10 cellular contexts compared by ENCODE assay signal in the genomic region with DNA sequence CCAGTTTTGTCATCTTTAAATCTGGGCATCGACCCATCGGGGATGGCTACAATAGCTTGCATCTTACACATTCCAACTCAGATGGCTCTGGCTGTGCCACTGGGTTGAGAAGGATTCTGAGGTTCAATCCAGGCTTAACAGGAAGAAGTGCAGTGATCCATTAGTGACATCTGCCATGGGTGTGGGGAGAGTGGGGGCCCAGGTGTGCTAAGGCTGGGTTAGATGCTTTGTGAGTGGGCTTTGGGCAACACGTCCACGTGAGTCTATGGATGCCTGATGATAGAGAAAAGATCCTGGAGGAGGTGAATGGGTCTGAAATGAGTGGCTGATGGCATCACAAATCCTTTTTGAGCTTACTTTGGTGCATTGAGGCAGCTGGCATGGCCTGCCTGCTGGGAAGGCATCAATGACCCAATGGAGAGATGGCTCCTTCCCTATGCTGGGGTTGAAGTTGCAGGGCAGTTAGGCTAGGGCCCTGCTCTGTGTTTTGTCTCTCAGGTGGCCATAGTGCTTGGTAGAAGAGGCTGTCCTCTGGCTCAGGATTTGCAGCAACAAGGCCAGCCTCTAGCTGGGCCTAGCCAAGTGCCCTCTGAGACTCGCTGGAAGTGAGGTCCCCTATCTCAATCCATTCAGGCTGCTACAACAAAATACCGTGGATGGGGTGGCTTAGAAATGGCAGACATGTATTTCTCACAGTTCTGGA. TPM values are rescaled to one million over a fixed set of nuclear protein-coding genes. Genes with fewer than 3 reads are reported as not detected.
A peak's percentile ranks its signal among the peaks of the same experiment; 100 is the strongest.
DNase-seq lines count a peak whose midpoint lies in the region; ATAC-seq and TF ChIP-seq lines count a peak whose summit lies in the region.
"Had no signal": no experiment of that assay in that cellular context is flagged by ENCODE, and none has a peak within 500 bp of the region (broad histone marks: within the 10 kb centered on the region; RNA-seq: fewer than 3 reads in every experiment).

No MANE protein-coding gene starts in this region.

- no peak overlapping the region for H3K4me3 Mint-ChIP-seq in MCF 10A (ENCODE audit: unreplicated experiment)
- H3K4me3 Mint-ChIP-seq in nephron: no peak overlapping the region

- intact Hi-C loops in MCF 10A (cut with micrococcal nuclease) (no loop called here), mammary epithelial cell (cut with micrococcal nuclease) (no loop called here), vagina (cut with DNase I) (no loop called here)

- BruUV-seq in MCF 10A (replicated peaks; lab: Mats Ljungman, UMichigan) (no TSS peak), mammary epithelial cell (replicated peaks; lab: Mats Ljungman, UMichigan) (no TSS peak)

- H3K27me3 ChIP-seq in mammary epithelial cell (ENCODE audit: insufficient read depth, low read length) (no peaks in the 10 kb centered on the region), fibroblast of lung (ENCODE audit: control insufficient read depth, insufficient read depth, low read length) (no peaks in the 10 kb centered on the region), vagina (no peaks in the 10 kb centered on the region)

- in situ Hi-C loops in mammary epithelial cell (cut with MboI; ENCODE audit: low sequenced_read_pairs in 2 of 2): no loop called here

- no peak for DNase-seq in MCF 10A (ENCODE audit: unreplicated experiment)
- no peak for DNase-seq in mammary epithelial cell
- DNase-seq in fibroblast of lung (ENCODE audit: low read depth in 2 of 2): no peak
- DNase-seq in vagina (ENCODE audit: extremely low spot score in 2 of 2): no peak
- no peak for DNase-seq in pons (ENCODE audit: low spot score)
- DNase-seq in D341Med (ENCODE audit: low spot score): no peak
- DNase-seq: NCI-H774; stimulated activated naive CD8-positive, alpha-beta T cell treated with anti-CD3 and anti-CD28 coated beads, Interleukin-15, Interleukin-2, amounts not matched to agents 100 U/mL and 50 U/mL, for 24 hours had no signal

- H3K79me2 ChIP-seq in mammary epithelial cell (ENCODE audit: insufficient read depth, low read length): no peaks in the 10 kb centered on the region
- no peaks in the 10 kb centered on the region for H3K79me2 ChIP-seq in fibroblast of lung (ENCODE audit: control insufficient read depth, insufficient read depth, low read length)

- no peak for TF ChIP-seq POLR2A in vagina (IDR thresholded peaks at IDR 0.05)

- CTCF ChIA-PET in MCF 10A (lab: Yijun Ruan, JAX) (interaction anchor here (0.6 to 1.5 kb wide), 6 partner anchors 11 to 183 kb away, joined by 3 to 5 read pairs (median 4); no protein-coding TSS in a partner anchor), mammary epithelial cell (lab: Charles Lee; ENCODE audit: low non-redundant PET) (no interaction called here)

- H3K36me3 ChIP-seq in mammary epithelial cell (ENCODE audit: insufficient read depth, low read length) (no peaks in the 10 kb centered on the region), fibroblast of lung (ENCODE audit: control insufficient read depth, insufficient read depth, low read length) (no peaks in the 10 kb centered on the region), vagina (no peaks in the 10 kb centered on the region)

- H3K9me3 Mint-ChIP-seq in MCF 10A (ENCODE audit: unreplicated experiment): no peaks in the 10 kb centered on the region
- H3K9me3 Mint-ChIP-seq in nephron: no peaks in the 10 kb centered on the region

- POLR2A ChIA-PET in MCF 10A (lab: Yijun Ruan, JAX): interaction anchor here (1.0 kb wide), 1 partner anchor 144 kb away, joined by 3 read pairs; no protein-coding TSS in a partner anchor

- H3K27ac ChIP-seq in mammary epithelial cell (ENCODE audit: insufficient read depth, low read depth, low read length) (no peak overlapping the region), fibroblast of lung (ENCODE audit: insufficient read depth, low read length) (peak overlapping the region; percentile 74), vagina (peak overlapping the region; percentile 86)

- H3K4me1 ChIP-seq in mammary epithelial cell (ENCODE audit: insufficient read depth, low read length) (peaks cover 39% of the 10 kb centered on the region), fibroblast of lung (ENCODE audit: control insufficient read depth, extremely low read depth, insufficient read depth, low read length) (peaks cover 61% of the 10 kb centered on the region), vagina (peaks cover 71% of the 10 kb centered on the region)

- ATAC-seq in activated CD4-positive, CD25-positive, alpha-beta regulatory T cell treated with anti-CD3 and anti-CD28 coated beads, Interleukin-2, amount 50 U/mL, for 24 hours: no peak
- ATAC-seq: stimulated activated naive CD8-positive, alpha-beta T cell treated with anti-CD3 and anti-CD28 coated beads, Interleukin-15, Interleukin-2, amounts not matched to agents 100 U/mL and 50 U/mL, for 24 hours had no signal

- no peaks in the 10 kb centered on the region for H3K9me3 ChIP-seq in mammary epithelial cell (replicated peaks; ENCODE audit: insufficient read depth, low read length)
- H3K9me3 ChIP-seq in fibroblast of lung (ENCODE audit: control insufficient read depth, insufficient read depth, low read depth, low read length): no peaks in the 10 kb centered on the region
- no peaks in the 10 kb centered on the region for H3K9me3 ChIP-seq in vagina

- H3K4me1 Mint-ChIP-seq in MCF 10A (ENCODE audit: insufficient read depth, unreplicated experiment) (peaks cover 39% of the 10 kb centered on the region), nephron (peaks cover 50% of the 10 kb centered on the region)

- TF ChIP-seq CTCF in MCF 10A (IDR thresholded peaks at IDR 0.05; ENCODE audit: unreplicated experiment) (no peak), mammary epithelial cell (conservative IDR thresholded peaks at IDR 0.05 in 1 of 2, IDR thresholded peaks at IDR 0.05 in 1 of 2; ENCODE audit: extremely low read depth in 1 of 2, insufficient read depth in 1 of 2, low read depth in 1 of 2, low read length in 2 of 2) (no peak), fibroblast of lung (conservative IDR thresholded peaks at IDR 0.05 in 1 of 2, IDR thresholded peaks at IDR 0.05 in 1 of 2; ENCODE audit: low read depth in 1 of 2, low read length in 2 of 2) (no peak), nephron (IDR thresholded peaks at IDR 0.05; ENCODE audit: unreplicated experiment in 3 of 3) (no peak), vagina (IDR thresholded peaks at IDR 0.05) (no peak)

- H3K27me3 Mint-ChIP-seq in MCF 10A (ENCODE audit: insufficient read depth, unreplicated experiment): no peaks in the 10 kb centered on the region
- peaks cover 10% of the 10 kb centered on the region for H3K27me3 Mint-ChIP-seq in nephron (ENCODE audit: low read depth)

- H2AFZ ChIP-seq in mammary epithelial cell (ENCODE audit: low read depth, low read length) (no peak overlapping the region), fibroblast of lung (ENCODE audit: low read length) (no peak overlapping the region)

- peak overlapping the region; percentile 75 for H3K27ac Mint-ChIP-seq in MCF 10A (ENCODE audit: low read depth, unreplicated experiment)
- H3K27ac Mint-ChIP-seq in nephron: peak overlapping the region; percentile 45 to 75 (median 65)

- H3K4me3 ChIP-seq in mammary epithelial cell (replicated peaks in 1 of 3; ENCODE audit: insufficient read depth in 1 of 3, low read depth in 2 of 3, low read length in 3 of 3) (no peak overlapping the region), fibroblast of lung (replicated peaks in 1 of 4; ENCODE audit: control extremely low read depth in 1 of 4, insufficient read depth in 1 of 4, low read depth in 3 of 4, low read length in 4 of 4) (no peak overlapping the region), vagina (no peak overlapping the region)

- WGBS in mammary epithelial cell (ENCODE audit: low coverage, missing lambda C conversion rate): 96% methylated on average over 6 of the region's 6 CpGs

- no peak overlapping the region for H3K9ac ChIP-seq in mammary epithelial cell (ENCODE audit: insufficient read depth, low read length)
- H3K9ac ChIP-seq in fibroblast of lung (ENCODE audit: insufficient read depth, low read length): no peak overlapping the region

- H3K36me3 Mint-ChIP-seq in MCF 10A (ENCODE audit: insufficient read depth, unreplicated experiment) (no peaks in the 10 kb centered on the region), nephron (ENCODE audit: low read depth) (no peaks in the 10 kb centered on the region)

- no peak overlapping the region for H3K4me2 ChIP-seq in mammary epithelial cell (ENCODE audit: insufficient read depth, low read depth, low read length)
- no peak overlapping the region for H3K4me2 ChIP-seq in fibroblast of lung (ENCODE audit: extremely low read depth, insufficient read depth, low read length)

- dilution Hi-C loops in mammary epithelial cell (cut with HindIII; ENCODE audit: low sequenced_read_pairs): no loop called here

- no peaks in the 10 kb centered on the region for H4K20me1 ChIP-seq in mammary epithelial cell (ENCODE audit: insufficient read depth, low read length)
- H4K20me1 ChIP-seq in fibroblast of lung (ENCODE audit: control insufficient read depth, extremely low read depth, insufficient read depth, low read length): no peaks in the 10 kb centered on the region

RNA-seq across cellular contexts. Expression of a gene that starts 56.7 kb away (rescaled TPM):
- 10.0 and 25.1 TPM in 2 replicates for total RNA-seq in MCF 10A (2022)
- total RNA-seq in mammary epithelial cell: 10 to 100 TPM; 20.5 to 26.5 TPM
- 13.4 TPM for polyA plus RNA-seq in mammary epithelial cell
- polyA minus RNA-seq in mammary epithelial cell: 27.1 TPM
- 32.4 and 38.1 TPM in 2 replicates for total RNA-seq in fibroblast of lung
- polyA plus RNA-seq in fibroblast of lung: 17.8 and 21.6 TPM in 2 replicates
- polyA plus RNA-seq in fibroblast of lung (2012): 23.7 and 27.9 TPM in 2 replicates
- polyA minus RNA-seq in fibroblast of lung (ENCODE audit: low replicate concordance): 29.4 and 34.9 TPM in 2 replicates
- 23.1 TPM for total RNA-seq in vagina
